Comparison of ENCODE assay signal across 1 cellular context in the genomic region with DNA sequence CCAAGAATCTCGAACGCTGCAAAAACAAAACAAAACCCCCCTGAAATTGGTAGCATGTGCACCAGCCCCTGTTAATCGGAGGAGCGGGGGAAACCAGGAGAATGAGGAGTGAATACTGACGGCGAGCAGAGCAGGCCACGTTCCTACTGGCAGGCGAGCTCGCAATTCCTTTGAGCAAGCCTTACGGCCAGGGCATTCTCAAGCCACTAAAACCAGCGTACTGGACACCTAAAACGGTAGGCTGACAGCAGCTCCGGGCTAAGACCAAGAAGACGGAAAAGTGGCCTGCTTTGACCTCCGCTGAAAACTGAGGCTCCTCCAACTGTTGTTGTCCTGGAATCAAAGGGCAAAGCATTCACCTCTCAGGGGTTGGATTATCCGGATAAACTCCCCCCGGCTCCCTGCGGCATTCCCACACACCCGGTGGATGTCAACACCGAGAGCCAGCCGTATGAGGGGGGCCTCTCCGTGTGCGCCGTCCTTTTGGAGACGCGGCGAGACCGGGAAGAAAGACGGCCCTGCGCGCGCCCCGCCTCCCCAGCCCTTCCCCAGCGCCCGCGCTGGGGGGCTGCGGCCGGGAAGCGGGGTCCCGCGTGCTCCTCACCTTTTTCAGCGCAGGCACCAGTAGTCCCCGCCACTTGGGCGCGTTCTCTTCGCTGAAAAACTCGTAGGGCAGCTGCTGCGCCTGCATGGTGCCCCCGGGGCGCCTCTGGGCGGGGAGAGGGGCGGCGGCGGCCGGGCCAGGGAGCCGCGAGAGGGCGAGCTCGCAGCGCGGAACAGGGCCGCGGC.
TF ChIP-seq lines count a peak whose summit lies in the region.

No MANE protein-coding gene starts in this region.

TF ChIP-seq in GM12878, 131 proteins besides CTCF, POLR2A, EP300 and RAD21 (continued from another document and continues in another):
- TF ChIP-seq, protein P1, sequence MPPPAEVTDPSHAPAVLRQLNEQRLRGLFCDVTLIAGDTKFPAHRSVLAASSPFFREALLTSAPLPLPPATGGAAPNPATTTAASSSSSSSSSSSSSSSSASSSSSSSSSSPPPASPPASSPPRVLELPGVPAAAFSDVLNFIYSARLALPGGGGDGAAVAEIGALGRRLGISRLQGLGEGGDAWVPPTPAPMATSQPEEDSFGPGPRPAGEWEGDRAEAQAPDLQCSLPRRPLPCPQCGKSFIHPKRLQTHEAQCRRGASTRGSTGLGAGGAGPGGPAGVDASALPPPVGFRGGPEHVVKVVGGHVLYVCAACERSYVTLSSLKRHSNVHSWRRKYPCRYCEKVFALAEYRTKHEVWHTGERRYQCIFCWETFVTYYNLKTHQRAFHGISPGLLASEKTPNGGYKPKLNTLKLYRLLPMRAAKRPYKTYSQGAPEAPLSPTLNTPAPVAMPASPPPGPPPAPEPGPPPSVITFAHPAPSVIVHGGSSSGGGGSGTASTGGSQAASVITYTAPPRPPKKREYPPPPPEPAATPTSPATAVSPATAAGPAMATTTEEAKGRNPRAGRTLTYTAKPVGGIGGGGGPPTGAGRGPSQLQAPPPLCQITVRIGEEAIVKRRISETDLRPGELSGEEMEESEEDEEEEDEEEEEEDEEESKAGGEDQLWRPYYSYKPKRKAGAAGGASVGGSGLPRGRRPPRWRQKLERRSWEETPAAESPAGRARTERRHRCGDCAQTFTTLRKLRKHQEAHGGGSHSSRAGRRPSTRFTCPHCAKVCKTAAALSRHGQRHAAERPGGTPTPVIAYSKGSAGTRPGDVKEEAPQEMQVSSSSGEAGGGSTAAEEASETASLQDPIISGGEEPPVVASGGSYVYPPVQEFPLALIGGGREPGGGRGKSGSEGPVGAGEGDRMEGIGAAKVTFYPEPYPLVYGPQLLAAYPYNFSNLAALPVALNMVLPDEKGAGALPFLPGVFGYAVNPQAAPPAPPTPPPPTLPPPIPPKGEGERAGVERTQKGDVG (CRISPR knock-in tag; IDR thresholded peaks at IDR 0.05), result no peak
- TF ChIP-seq TCF12 (IDR thresholded peaks at IDR 0.05; ENCODE audit: low read depth, low read length) (0 out of 2 replicates have a peak, but pooled peaks have one; percentile 27), PAX5 (IDR thresholded peaks at IDR 0.05; ENCODE audit: borderline replicate concordance, low read depth, low read length) (no peak), SRF (IDR thresholded peaks at IDR 0.05; ENCODE audit: low read depth in 2 of 2, low read length in 2 of 2) (no peak), CREB1 (IDR thresholded peaks at IDR 0.05; ENCODE audit: low read depth) (no peak), IKZF2 (IDR thresholded peaks at IDR 0.05) (0 out of 4 replicates have a peak, but pooled peaks have one; percentile 18 to 25), HDAC2 (IDR thresholded peaks at IDR 0.05) (no peak), EED (IDR thresholded peaks at IDR 0.05; ENCODE audit: low read depth) (peak; percentile 34; the same call in 1 of the 2 replicates), NR2C2 (IDR thresholded peaks at IDR 0.05; ENCODE audit: borderline replicate concordance, control insufficient read depth, insufficient read length, low read depth) (no peak), RFX5 (IDR thresholded peaks at IDR 0.05; ENCODE audit: low read depth, low read length) (no peak), STAT1 (conservative IDR thresholded peaks at IDR 0.05) (no peak), BMI1 (IDR thresholded peaks at IDR 0.05; ENCODE audit: borderline replicate concordance) (no peak), SP1 (IDR thresholded peaks at IDR 0.05; ENCODE audit: low read depth, low read length) (no peak), ZSCAN29 (IDR thresholded peaks at IDR 0.05) (no peak), CHD4 (IDR thresholded peaks at IDR 0.05) (no peak), LARP7 (IDR thresholded peaks at IDR 0.05) (peak; percentile 10; the same call in 1 of the 2 replicates), JUND (IDR thresholded peaks at IDR 0.05; ENCODE audit: low read depth, low read length) (no peak), ASH2L (IDR thresholded peaks at IDR 0.05; ENCODE audit: borderline replicate concordance, low read depth) (no peak), NR2C1 (IDR thresholded peaks at IDR 0.05) (no peak), MEF2A (IDR thresholded peaks at IDR 0.05; ENCODE audit: insufficient read depth, low read depth, low read length) (no peak), ZBED1 (IDR thresholded peaks at IDR 0.05; ENCODE audit: borderline replicate concordance) (no peak), TBL1XR1 (IDR thresholded peaks at IDR 0.05; ENCODE audit: low read depth, low read length) (no peak), MTA3 (IDR thresholded peaks at IDR 0.05; ENCODE audit: borderline replicate concordance, low read length) (no peak), GATAD2B (conservative IDR thresholded peaks at IDR 0.05; ENCODE audit: low read depth) (peak; percentile 52), NFYA (IDR thresholded peaks at IDR 0.05; ENCODE audit: borderline replicate concordance, low read depth, low read length) (no peak), NR2F1 (conservative IDR thresholded peaks at IDR 0.05) (peak; percentile 26; the same call in 1 of the 2 replicates), ZNF384 (IDR thresholded peaks at IDR 0.05; ENCODE audit: borderline replicate concordance, low read depth, low read length) (no peak), ZNF622 (IDR thresholded peaks at IDR 0.05) (no peak)
- TF ChIP-seq, protein P2, sequence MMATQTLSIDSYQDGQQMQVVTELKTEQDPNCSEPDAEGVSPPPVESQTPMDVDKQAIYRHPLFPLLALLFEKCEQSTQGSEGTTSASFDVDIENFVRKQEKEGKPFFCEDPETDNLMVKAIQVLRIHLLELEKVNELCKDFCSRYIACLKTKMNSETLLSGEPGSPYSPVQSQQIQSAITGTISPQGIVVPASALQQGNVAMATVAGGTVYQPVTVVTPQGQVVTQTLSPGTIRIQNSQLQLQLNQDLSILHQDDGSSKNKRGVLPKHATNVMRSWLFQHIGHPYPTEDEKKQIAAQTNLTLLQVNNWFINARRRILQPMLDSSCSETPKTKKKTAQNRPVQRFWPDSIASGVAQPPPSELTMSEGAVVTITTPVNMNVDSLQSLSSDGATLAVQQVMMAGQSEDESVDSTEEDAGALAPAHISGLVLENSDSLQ (IDR thresholded peaks at IDR 0.05), result no peak
- TF ChIP-seq, protein P3, sequence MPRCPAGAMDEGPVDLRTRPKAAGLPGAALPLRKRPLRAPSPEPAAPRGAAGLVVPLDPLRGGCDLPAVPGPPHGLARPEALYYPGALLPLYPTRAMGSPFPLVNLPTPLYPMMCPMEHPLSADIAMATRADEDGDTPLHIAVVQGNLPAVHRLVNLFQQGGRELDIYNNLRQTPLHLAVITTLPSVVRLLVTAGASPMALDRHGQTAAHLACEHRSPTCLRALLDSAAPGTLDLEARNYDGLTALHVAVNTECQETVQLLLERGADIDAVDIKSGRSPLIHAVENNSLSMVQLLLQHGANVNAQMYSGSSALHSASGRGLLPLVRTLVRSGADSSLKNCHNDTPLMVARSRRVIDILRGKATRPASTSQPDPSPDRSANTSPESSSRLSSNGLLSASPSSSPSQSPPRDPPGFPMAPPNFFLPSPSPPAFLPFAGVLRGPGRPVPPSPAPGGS (IDR thresholded peaks at IDR 0.05; ENCODE audit: borderline replicate concordance, insufficient read depth, low read depth, low read length, poor library complexity, severe bottlenecking), result no peak
- TF ChIP-seq, protein P4, sequence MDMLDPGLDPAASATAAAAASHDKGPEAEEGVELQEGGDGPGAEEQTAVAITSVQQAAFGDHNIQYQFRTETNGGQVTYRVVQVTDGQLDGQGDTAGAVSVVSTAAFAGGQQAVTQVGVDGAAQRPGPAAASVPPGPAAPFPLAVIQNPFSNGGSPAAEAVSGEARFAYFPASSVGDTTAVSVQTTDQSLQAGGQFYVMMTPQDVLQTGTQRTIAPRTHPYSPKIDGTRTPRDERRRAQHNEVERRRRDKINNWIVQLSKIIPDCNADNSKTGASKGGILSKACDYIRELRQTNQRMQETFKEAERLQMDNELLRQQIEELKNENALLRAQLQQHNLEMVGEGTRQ (IDR thresholded peaks at IDR 0.05; ENCODE audit: borderline replicate concordance, low read depth, low read length), result no peak
- TF ChIP-seq, protein P5, sequence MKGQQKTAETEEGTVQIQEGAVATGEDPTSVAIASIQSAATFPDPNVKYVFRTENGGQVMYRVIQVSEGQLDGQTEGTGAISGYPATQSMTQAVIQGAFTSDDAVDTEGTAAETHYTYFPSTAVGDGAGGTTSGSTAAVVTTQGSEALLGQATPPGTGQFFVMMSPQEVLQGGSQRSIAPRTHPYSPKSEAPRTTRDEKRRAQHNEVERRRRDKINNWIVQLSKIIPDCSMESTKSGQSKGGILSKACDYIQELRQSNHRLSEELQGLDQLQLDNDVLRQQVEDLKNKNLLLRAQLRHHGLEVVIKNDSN (IDR thresholded peaks at IDR 0.05; ENCODE audit: borderline replicate concordance, extremely low read length, insufficient read depth, low read depth, low read length), result no peak
- TF ChIP-seq, protein P6, sequence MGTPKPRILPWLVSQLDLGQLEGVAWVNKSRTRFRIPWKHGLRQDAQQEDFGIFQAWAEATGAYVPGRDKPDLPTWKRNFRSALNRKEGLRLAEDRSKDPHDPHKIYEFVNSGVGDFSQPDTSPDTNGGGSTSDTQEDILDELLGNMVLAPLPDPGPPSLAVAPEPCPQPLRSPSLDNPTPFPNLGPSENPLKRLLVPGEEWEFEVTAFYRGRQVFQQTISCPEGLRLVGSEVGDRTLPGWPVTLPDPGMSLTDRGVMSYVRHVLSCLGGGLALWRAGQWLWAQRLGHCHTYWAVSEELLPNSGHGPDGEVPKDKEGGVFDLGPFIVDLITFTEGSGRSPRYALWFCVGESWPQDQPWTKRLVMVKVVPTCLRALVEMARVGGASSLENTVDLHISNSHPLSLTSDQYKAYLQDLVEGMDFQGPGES (IDR thresholded peaks at IDR 0.05), result no peak
- TF ChIP-seq, protein P7, sequence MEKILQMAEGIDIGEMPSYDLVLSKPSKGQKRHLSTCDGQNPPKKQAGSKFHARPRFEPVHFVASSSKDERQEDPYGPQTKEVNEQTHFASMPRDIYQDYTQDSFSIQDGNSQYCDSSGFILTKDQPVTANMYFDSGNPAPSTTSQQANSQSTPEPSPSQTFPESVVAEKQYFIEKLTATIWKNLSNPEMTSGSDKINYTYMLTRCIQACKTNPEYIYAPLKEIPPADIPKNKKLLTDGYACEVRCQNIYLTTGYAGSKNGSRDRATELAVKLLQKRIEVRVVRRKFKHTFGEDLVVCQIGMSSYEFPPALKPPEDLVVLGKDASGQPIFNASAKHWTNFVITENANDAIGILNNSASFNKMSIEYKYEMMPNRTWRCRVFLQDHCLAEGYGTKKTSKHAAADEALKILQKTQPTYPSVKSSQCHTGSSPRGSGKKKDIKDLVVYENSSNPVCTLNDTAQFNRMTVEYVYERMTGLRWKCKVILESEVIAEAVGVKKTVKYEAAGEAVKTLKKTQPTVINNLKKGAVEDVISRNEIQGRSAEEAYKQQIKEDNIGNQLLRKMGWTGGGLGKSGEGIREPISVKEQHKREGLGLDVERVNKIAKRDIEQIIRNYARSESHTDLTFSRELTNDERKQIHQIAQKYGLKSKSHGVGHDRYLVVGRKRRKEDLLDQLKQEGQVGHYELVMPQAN (conservative IDR thresholded peaks at IDR 0.05), result peak; percentile 58
- TF ChIP-seq, protein P8, sequence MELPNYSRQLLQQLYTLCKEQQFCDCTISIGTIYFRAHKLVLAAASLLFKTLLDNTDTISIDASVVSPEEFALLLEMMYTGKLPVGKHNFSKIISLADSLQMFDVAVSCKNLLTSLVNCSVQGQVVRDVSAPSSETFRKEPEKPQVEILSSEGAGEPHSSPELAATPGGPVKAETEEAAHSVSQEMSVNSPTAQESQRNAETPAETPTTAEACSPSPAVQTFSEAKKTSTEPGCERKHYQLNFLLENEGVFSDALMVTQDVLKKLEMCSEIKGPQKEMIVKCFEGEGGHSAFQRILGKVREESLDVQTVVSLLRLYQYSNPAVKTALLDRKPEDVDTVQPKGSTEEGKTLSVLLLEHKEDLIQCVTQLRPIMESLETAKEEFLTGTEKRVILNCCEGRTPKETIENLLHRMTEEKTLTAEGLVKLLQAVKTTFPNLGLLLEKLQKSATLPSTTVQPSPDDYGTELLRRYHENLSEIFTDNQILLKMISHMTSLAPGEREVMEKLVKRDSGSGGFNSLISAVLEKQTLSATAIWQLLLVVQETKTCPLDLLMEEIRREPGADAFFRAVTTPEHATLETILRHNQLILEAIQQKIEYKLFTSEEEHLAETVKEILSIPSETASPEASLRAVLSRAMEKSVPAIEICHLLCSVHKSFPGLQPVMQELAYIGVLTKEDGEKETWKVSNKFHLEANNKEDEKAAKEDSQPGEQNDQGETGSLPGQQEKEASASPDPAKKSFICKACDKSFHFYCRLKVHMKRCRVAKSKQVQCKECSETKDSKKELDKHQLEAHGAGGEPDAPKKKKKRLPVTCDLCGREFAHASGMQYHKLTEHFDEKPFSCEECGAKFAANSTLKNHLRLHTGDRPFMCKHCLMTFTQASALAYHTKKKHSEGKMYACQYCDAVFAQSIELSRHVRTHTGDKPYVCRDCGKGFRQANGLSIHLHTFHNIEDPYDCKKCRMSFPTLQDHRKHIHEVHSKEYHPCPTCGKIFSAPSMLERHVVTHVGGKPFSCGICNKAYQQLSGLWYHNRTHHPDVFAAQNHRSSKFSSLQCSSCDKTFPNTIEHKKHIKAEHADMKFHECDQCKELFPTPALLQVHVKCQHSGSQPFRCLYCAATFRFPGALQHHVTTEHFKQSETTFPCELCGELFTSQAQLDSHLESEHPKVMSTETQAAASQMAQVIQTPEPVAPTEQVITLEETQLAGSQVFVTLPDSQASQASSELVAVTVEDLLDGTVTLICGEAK (IDR thresholded peaks at IDR 0.05; ENCODE audit: borderline replicate concordance), result no peak
- TF ChIP-seq, protein P9, sequence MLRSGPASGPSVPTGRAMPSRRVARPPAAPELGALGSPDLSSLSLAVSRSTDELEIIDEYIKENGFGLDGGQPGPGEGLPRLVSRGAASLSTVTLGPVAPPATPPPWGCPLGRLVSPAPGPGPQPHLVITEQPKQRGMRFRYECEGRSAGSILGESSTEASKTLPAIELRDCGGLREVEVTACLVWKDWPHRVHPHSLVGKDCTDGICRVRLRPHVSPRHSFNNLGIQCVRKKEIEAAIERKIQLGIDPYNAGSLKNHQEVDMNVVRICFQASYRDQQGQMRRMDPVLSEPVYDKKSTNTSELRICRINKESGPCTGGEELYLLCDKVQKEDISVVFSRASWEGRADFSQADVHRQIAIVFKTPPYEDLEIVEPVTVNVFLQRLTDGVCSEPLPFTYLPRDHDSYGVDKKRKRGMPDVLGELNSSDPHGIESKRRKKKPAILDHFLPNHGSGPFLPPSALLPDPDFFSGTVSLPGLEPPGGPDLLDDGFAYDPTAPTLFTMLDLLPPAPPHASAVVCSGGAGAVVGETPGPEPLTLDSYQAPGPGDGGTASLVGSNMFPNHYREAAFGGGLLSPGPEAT (IDR thresholded peaks at IDR 0.05; ENCODE audit: low read depth), result 0 out of 2 replicates have a peak, but pooled peaks have one; percentile 17
- TF ChIP-seq, protein P10, sequence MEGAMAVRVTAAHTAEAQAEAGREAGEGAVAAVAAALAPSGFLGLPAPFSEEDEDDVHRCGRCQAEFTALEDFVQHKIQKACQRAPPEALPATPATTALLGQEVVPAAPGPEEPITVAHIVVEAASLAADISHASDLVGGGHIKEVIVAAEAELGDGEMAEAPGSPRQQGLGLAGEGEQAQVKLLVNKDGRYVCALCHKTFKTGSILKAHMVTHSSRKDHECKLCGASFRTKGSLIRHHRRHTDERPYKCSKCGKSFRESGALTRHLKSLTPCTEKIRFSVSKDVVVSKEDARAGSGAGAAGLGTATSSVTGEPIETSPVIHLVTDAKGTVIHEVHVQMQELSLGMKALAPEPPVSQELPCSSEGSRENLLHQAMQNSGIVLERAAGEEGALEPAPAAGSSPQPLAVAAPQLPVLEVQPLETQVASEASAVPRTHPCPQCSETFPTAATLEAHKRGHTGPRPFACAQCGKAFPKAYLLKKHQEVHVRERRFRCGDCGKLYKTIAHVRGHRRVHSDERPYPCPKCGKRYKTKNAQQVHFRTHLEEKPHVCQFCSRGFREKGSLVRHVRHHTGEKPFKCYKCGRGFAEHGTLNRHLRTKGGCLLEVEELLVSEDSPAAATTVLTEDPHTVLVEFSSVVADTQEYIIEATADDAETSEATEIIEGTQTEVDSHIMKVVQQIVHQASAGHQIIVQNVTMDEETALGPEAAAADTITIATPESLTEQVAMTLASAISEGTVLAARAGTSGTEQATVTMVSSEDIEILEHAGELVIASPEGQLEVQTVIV (IDR thresholded peaks at IDR 0.05; ENCODE audit: borderline replicate concordance, partially characterized antibody), result no peak
